7 cellular contexts compared by ENCODE assay signal in genomic region chr12:7907009-7907408, GRCh38. TPM values are rescaled to one million over a fixed set of nuclear protein-coding genes. Genes with fewer than 3 reads are reported as not detected.
DNase-seq lines count a peak whose midpoint lies in the region; ATAC-seq and TF ChIP-seq lines count a peak whose summit lies in the region.

No MANE protein-coding gene starts in this region.

- intact Hi-C loops in gastrocnemius medialis (cut with DNase I; ENCODE audit: low total_unique reads): no loop called here

- no peak overlapping the region for H3K27ac Mint-ChIP-seq in activated T-helper 17 cell treated with anti-CD3 and anti-CD28 coated beads, Interleukin-2, amount 50 U/mL, for 72 hours

- TF ChIP-seq POLR2A in gastrocnemius medialis (IDR thresholded peaks at IDR 0.05): no peak

- H3K36me3 Mint-ChIP-seq in activated T-helper 17 cell treated with anti-CD3 and anti-CD28 coated beads, Interleukin-2, amount 50 U/mL, for 72 hours (ENCODE audit: low read depth): no peaks in the 10 kb centered on the region

- H3K9me3 Mint-ChIP-seq in activated T-helper 17 cell treated with anti-CD3 and anti-CD28 coated beads, Interleukin-2, amount 50 U/mL, for 72 hours: no peaks in the 10 kb centered on the region

- no peaks in the 10 kb centered on the region for H3K27me3 ChIP-seq in gastrocnemius medialis

- DNase-seq in GM10248 (ENCODE audit: extremely low spot score) (peak; percentile 21), LoVo (ENCODE audit: low spot score) (peak; percentile 87), lung microvascular endothelial cell (ENCODE audit: low read depth in 2 of 2) (peak; percentile 64 to 75), COR-L47 (lab: John Stamatoyannopoulos, UW) (no peak), gastrocnemius medialis (no peak)

- H3K9me3 ChIP-seq in gastrocnemius medialis: no peaks in the 10 kb centered on the region

- CTCF ChIA-PET in GM10248 (lab: Yijun Ruan, JAX): interaction anchor here (1.5 kb wide), 1 partner anchor 11 kb away, joined by 4 read pairs; no protein-coding TSS in a partner anchor

- H3K4me1 ChIP-seq in gastrocnemius medialis: no peaks in the 10 kb centered on the region

- H3K27me3 Mint-ChIP-seq in activated T-helper 17 cell treated with anti-CD3 and anti-CD28 coated beads, Interleukin-2, amount 50 U/mL, for 72 hours: no peaks in the 10 kb centered on the region

- H3K4me3 Mint-ChIP-seq in activated T-helper 17 cell treated with anti-CD3 and anti-CD28 coated beads, Interleukin-2, amount 50 U/mL, for 72 hours: no peak overlapping the region

- H3K27ac ChIP-seq in gastrocnemius medialis: no peak overlapping the region

- peak; percentile 2 for ATAC-seq in activated T-helper 17 cell treated with anti-CD3 and anti-CD28 coated beads, Interleukin-2, amount 50 U/mL, for 72 hours (replicated peaks)
- ATAC-seq in GM21825 (IDR thresholded peaks at IDR 0.05; ENCODE audit: unreplicated experiment) (no peak), gastrocnemius medialis (no peak)

- TF ChIP-seq CTCF in GM10248 (IDR thresholded peaks at IDR 0.05; ENCODE audit: control extremely low read depth, extremely low read depth, low read depth, missing control alignments) (peak; percentile 21), gastrocnemius medialis (IDR thresholded peaks at IDR 0.05 in 4 of 5, conservative IDR thresholded peaks at IDR 0.05 in 1 of 5) (no peak)

- in situ Hi-C loops in gastrocnemius medialis (cut with MboI; ENCODE audit: low sequenced_read_pairs in 4 of 4): no loop called here

- POLR2A ChIA-PET in GM10248 (lab: Yijun Ruan, JAX): interaction anchor here (1.2 kb wide), 1 partner anchor 12 kb away, joined by 3 read pairs; no protein-coding TSS in a partner anchor

- H3K4me3 ChIP-seq in gastrocnemius medialis: no peak overlapping the region

- no peaks in the 10 kb centered on the region for H3K4me1 Mint-ChIP-seq in activated T-helper 17 cell treated with anti-CD3 and anti-CD28 coated beads, Interleukin-2, amount 50 U/mL, for 72 hours

- H3K36me3 ChIP-seq in gastrocnemius medialis: no peaks in the 10 kb centered on the region

RNA-seq across cellular contexts. Expression of gene SLC2A3, which starts 29.0 kb away (rescaled TPM):
- 1,000 to 10,000 TPM in 1 of 2 donors, 100 to 1,000 TPM in 1; 296 to 1,246 TPM for total RNA-seq in activated T-helper 17 cell treated with anti-CD3 and anti-CD28 coated beads, Interleukin-2, amount 50 U/mL, for 72 hours
- total RNA-seq in lung microvascular endothelial cell: 20.2 and 41.0 TPM in 2 replicates
- 10 to 100 TPM; 19.3 to 27.2 (median 23.7) TPM for total RNA-seq in gastrocnemius medialis

RNA-seq across cellular contexts. Expression of gene SLC2A14, which starts 34.3 kb away (rescaled TPM):
- 1 to 10 TPM in 1 of 2 donors, under 1 TPM in 1; 0.58 to 2.3 TPM for total RNA-seq in activated T-helper 17 cell treated with anti-CD3 and anti-CD28 coated beads, Interleukin-2, amount 50 U/mL, for 72 hours
- total RNA-seq in lung microvascular endothelial cell (not detected in 2 replicates), gastrocnemius medialis (not detected)

Comparison
In these comparisons a context has a peak if more than half of its experiments do, and no peak if none do; other contexts are left out.
1. DNase-seq: peak in GM10248 (single experiment), LoVo (single experiment) and lung microvascular endothelial cell (2 of 2); none in COR-L47 (single experiment) and gastrocnemius medialis (0 of 2).